1 cellular context compared by ENCODE assay signal in the genomic region with DNA sequence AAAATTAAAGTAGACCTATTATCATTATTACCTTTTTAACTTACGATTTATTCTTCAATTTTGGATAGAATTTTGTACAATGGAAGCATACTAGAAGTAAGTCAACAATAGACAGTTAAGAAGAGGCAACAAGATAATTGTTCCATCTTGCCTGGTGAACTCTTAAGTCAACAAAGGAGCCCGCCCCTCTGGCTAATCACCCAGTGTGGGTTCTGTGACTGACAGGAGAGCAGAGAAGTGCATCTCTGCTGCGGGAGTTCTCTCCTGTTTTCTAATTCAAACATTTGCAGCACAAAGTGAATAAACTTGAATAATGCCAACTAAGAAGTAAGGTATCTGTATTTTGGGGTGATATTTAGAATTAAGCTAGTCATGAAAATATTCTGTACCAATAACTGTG.
TF ChIP-seq lines count a peak whose summit lies in the region.

No MANE protein-coding gene starts in this region.

TF ChIP-seq in H1, 55 proteins besides CTCF, POLR2A, EP300 and RAD21:
- TF ChIP-seq CHD2 (IDR thresholded peaks at IDR 0.05; ENCODE audit: low read length) = no peak
- no peak for TF ChIP-seq TEAD4 (IDR thresholded peaks at IDR 0.05; ENCODE audit: low read depth, low read length)
